Comparison of ENCODE assay signal across 29 cellular contexts in the genomic region with DNA sequence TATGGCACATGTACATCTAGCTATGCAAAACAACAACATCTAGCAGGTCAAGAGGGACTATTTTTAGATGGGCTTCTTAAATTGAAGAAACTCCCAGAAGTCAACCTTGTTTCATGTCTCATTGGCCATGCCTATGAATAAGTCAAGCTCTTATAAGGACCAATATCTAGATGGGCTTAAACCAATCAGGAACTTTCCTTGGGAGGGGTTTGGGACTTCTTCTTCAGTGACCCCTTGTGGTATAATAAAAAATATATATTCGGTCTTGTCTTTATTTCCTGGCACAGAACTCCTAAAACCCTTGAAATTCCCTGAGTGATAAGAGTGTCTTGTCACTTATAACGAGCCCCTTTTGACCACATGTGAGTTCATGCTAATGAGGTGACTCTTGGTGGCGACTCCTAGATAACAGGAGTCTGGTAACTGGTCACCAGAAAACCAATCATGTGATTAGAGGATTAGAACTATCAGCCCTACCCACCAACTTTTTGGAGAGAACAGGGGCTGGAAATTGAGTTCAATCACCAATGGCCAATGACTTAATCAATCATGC.
"Had no signal": no experiment of that assay in that cellular context is flagged by ENCODE, and none has a peak within 500 bp of the region (broad histone marks: within the 10 kb centered on the region; RNA-seq: fewer than 3 reads in every experiment).

No MANE protein-coding gene starts in this region.

- H3K27me3 ChIP-seq: body of pancreas, cardiac muscle cell, left lung, neural progenitor cell, right atrium auricular region, tibial nerve had no signal

- ATAC-seq: body of pancreas, heart right ventricle, left lung, lower lobe of right lung, natural killer cell, psoas muscle had no signal

- DNase-seq: activated CD4-positive, alpha-beta T cell treated with anti-CD3 and anti-CD28 coated beads for 48 hours; activated CD4-positive, alpha-beta T cell treated with anti-CD3 and anti-CD28 coated beads, Interleukin-2, amount 50 U/mL, for 48 hours; activated CD8-positive, alpha-beta memory T cell treated with anti-CD3 and anti-CD28 coated beads for 24 hours; activated effector memory CD4-positive, alpha-beta T cell treated with Interleukin-2 at 50 U/mL for 16 hours; activated naive CD4-positive, alpha-beta T cell treated with Interleukin-2 at 50 U/mL for 16 hours; aorta; body of pancreas; cerebellar nuclear complex; dorsolateral prefrontal cortex; effector memory CD4-positive, alpha-beta T cell; foreskin melanocyte; heart right ventricle; kidney glomerular epithelial cell; left lung; lower lobe of right lung; mesenchymal stem cell; natural killer cell; occipital lobe; psoas muscle; stimulated activated CD4-positive, alpha-beta T cell treated with anti-CD3 and anti-CD28 coated beads, Interleukin-2, amount 100 ng/mL, for 24 hours; stimulated activated naive CD4-positive, alpha-beta T cell had no signal

- H3K27ac ChIP-seq: body of pancreas, cardiac muscle cell, coronary artery, dorsolateral prefrontal cortex, heart right ventricle, left lung, lower lobe of right lung, neural progenitor cell, parathyroid adenoma, psoas muscle, right atrium auricular region, tibial nerve, VCaP had no signal

- H3K4me2 ChIP-seq: neural progenitor cell, smooth muscle cell had no signal

- H3K4me1 ChIP-seq: body of pancreas, heart right ventricle, left lung, lower lobe of right lung, neural progenitor cell, parathyroid adenoma, psoas muscle, right atrium auricular region, tibial nerve had no signal

- H3K36me3 ChIP-seq: cardiac muscle cell, heart right ventricle, left lung, lower lobe of right lung, neural progenitor cell, right atrium auricular region, tibial nerve had no signal

- H3K9me3 ChIP-seq: body of pancreas, left lung, lower lobe of right lung, psoas muscle, right atrium auricular region, tibial nerve had no signal

- H3K9ac ChIP-seq: neural progenitor cell, parathyroid adenoma had no signal

- H2AFZ ChIP-seq: neural progenitor cell, parathyroid adenoma had no signal

- H3K4me3 ChIP-seq: body of pancreas, cardiac muscle cell, coronary artery, dorsolateral prefrontal cortex, heart right ventricle, left lung, lower lobe of right lung, neural progenitor cell, psoas muscle, right atrium auricular region, smooth muscle cell, tibial nerve had no signal
